In the genomic region with DNA sequence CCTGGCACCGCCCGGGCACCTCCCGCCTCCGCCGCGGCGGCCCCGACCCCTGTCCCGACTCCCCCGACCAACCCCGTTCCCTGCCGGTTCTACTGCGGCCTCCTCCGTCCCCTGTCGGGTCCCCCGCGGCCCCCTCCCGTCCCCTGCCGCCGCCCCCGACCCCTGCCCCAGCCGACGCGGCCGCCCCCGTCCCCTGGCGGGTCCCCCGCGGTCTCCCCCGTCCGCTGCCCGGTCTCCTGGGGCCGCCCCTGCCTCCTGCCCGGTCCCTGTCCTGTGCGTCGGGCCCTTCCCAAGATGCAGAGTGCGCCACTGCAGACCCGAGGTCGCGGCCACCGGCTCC, we compare ENCODE assay signal across 8 cellular contexts. TPM values are rescaled to one million over a fixed set of nuclear protein-coding genes. Genes with fewer than 3 reads are reported as not detected.
DNase-seq lines count a peak whose midpoint lies in the region; ATAC-seq and TF ChIP-seq lines count a peak whose summit lies in the region.
"Not testable (repeated sequence)": the region's sequence is repeated elsewhere in the genome, so short reads cannot be mapped to it uniquely, and the experiment has no call there.

No MANE protein-coding gene starts in this region.

- CTCF ChIA-PET in CD8-positive, alpha-beta memory T cell (lab: Charles Lee): interaction anchor here (0.9 to 1.5 kb wide), 3 partner anchors 22 to 154 kb away, joined by 3 to 5 read pairs (median 4); no protein-coding TSS in a partner anchor

- peaks cover 4 to 43% (median 5%) of the 10 kb centered on the region in 3 donors for H3K36me3 Mint-ChIP-seq in CD8-positive, alpha-beta memory T cell
- peaks cover 16% of the 10 kb centered on the region for H3K36me3 Mint-ChIP-seq in osteocyte (ENCODE audit: unreplicated experiment)

- peak overlapping the region; percentile 78 for H3K27ac ChIP-seq in CD8-positive, alpha-beta memory T cell (ENCODE audit: low read depth, low read length)
- H3K27ac ChIP-seq in SK-N-MC: not testable (repeated sequence)
- H3K27ac ChIP-seq in adipose tissue (ENCODE audit: low read depth, low read length) (peak overlapping the region; percentile 92), layer of hippocampus (ENCODE audit: low read depth, low read length) (peak overlapping the region; percentile 65), thyroid gland (peak overlapping the region in 2 of 3 donors; percentile 83 to 84)

- H3K4me1 ChIP-seq in CD8-positive, alpha-beta memory T cell (ENCODE audit: insufficient read depth, low read length); thyroid gland: not testable (repeated sequence)

- peak in 1 of 5 donors; percentile 27 for DNase-seq in CD8-positive, alpha-beta memory T cell
- not testable (repeated sequence) for DNase-seq in SK-N-MC (ENCODE audit: low read depth, low spot score); epithelial cell of esophagus (ENCODE audit: low read depth); osteocyte (ENCODE audit: extremely low spot score, unreplicated experiment); thyroid gland

- peak overlapping the region; percentile 61 for H3K4me3 ChIP-seq in CD8-positive, alpha-beta memory T cell (ENCODE audit: low read length)
- H3K4me3 ChIP-seq in SK-N-MC (peak overlapping the region; percentile 88), epithelial cell of esophagus (ENCODE audit: low read length) (peak overlapping the region; percentile 65), thyroid gland (replicated peaks in 1 of 3) (peak overlapping the region; percentile 51 to 94 (median 89))

- peak overlapping the region; percentile 89 for H3K9ac ChIP-seq in SK-N-MC (ENCODE audit: insufficient read length)

- intact Hi-C loops in thyroid gland (cut with DNase I): not testable (repeated sequence)

- WGBS in adipose tissue, 3 donors: 0 to 3% (median 1%) methylated on average over 16 to 41 of the region's 41 CpGs
- 4% methylated on average over 5 of the region's 41 CpGs; no CpG with 5 or more reads in 1 of the 2 donors for WGBS in thyroid gland, 2 donors

- POLR2A ChIA-PET in CD8-positive, alpha-beta memory T cell (lab: Charles Lee): interaction anchor here (1.5 kb wide), 2 partner anchors 13 to 53 kb away, joined by 6 to 28 read pairs; a partner anchor contains a TSS

- H3K27me3 Mint-ChIP-seq in CD8-positive, alpha-beta memory T cell; osteocyte (ENCODE audit: unreplicated experiment): not testable (repeated sequence)

- TF ChIP-seq CTCF in epithelial cell of esophagus (IDR thresholded peaks at IDR 0.05; ENCODE audit: insufficient read depth, low read depth, low read length, missing control alignments); osteocyte (IDR thresholded peaks at IDR 0.05); thyroid gland (IDR thresholded peaks at IDR 0.05): not testable (repeated sequence)

- not testable (repeated sequence) for H3K36me3 ChIP-seq in CD8-positive, alpha-beta memory T cell (ENCODE audit: insufficient read depth, low read length); thyroid gland
- peaks cover 26% of the 10 kb centered on the region for H3K36me3 ChIP-seq in SK-N-MC (ENCODE audit: insufficient read depth, low read length)

- H3K4me3 Mint-ChIP-seq in CD8-positive, alpha-beta memory T cell: peak overlapping the region; percentile 84 to 97 (median 96)
- H3K4me3 Mint-ChIP-seq in osteocyte (ENCODE audit: unreplicated experiment): peak overlapping the region; percentile 92

- H3K4me1 Mint-ChIP-seq in CD8-positive, alpha-beta memory T cell: peaks cover 23 to 46% (median 40%) of the 10 kb centered on the region in 3 donors
- H3K4me1 Mint-ChIP-seq in osteocyte (ENCODE audit: unreplicated experiment): peaks cover 44% of the 10 kb centered on the region

- not testable (repeated sequence) for TF ChIP-seq POLR2A in thyroid gland (IDR thresholded peaks at IDR 0.05)

- H3K9me3 Mint-ChIP-seq in CD8-positive, alpha-beta memory T cell; osteocyte (ENCODE audit: unreplicated experiment): not testable (repeated sequence)

- H3K27ac Mint-ChIP-seq in CD8-positive, alpha-beta memory T cell: peak overlapping the region in 4 of 8 donors; percentile 87 to 93 (median 90)
- peak overlapping the region; percentile 91 for H3K27ac Mint-ChIP-seq in osteocyte (ENCODE audit: unreplicated experiment)

- H3K27me3 ChIP-seq in CD8-positive, alpha-beta memory T cell (ENCODE audit: insufficient read depth, low read length, poor library complexity, severe bottlenecking); layer of hippocampus (ENCODE audit: control insufficient read depth, insufficient read depth, low read length); thyroid gland: not testable (repeated sequence)

- peak; percentile 8 for ATAC-seq in HG03025 (IDR thresholded peaks at IDR 0.05; ENCODE audit: low FRiP score, unreplicated experiment)

- not testable (repeated sequence) for H3K9me3 ChIP-seq in CD8-positive, alpha-beta memory T cell (ENCODE audit: low read length); SK-N-MC (ENCODE audit: low read depth, low read length); thyroid gland

RNA-seq across cellular contexts. Expression of a gene that starts 0.4 kb away (rescaled TPM):
- 100 to 1,000 TPM in 1 of 2 experiments, 10 to 100 TPM in 1; 100.0 to 105 TPM for total RNA-seq in CD8-positive, alpha-beta memory T cell
- 194 TPM for polyA plus RNA-seq in CD8-positive, alpha-beta memory T cell
- 100 to 1,000 TPM in 1 of 3 donors, 10 to 100 TPM in 2; 71.2 to 104 (median 95.4) TPM for polyA plus RNA-seq in adipose tissue
- 94.7 and 106 TPM in 2 replicates for total RNA-seq in osteocyte
- total RNA-seq in thyroid gland: 100 to 1,000 TPM; 111 to 134 (median 124) TPM

RNA-seq across cellular contexts. Expression of a gene that starts 49.7 kb away (rescaled TPM):
- total RNA-seq in CD8-positive, alpha-beta memory T cell: 10 to 100 TPM; 31.7 to 38.2 TPM
- not detected for polyA plus RNA-seq in CD8-positive, alpha-beta memory T cell
- polyA plus RNA-seq in adipose tissue: 1 to 10 TPM in 1 of 3 donors, under 1 TPM in 2; 0.11 to 1.5 (median 0.28) TPM
- total RNA-seq in osteocyte: 54.9 and 55.8 TPM in 2 replicates
- 1 to 10 TPM in 3 of 4 donors, under 1 TPM in 1; 0.88 to 2.1 (median 1.3) TPM for total RNA-seq in thyroid gland

RNA-seq across cellular contexts. Expression of a gene that starts 53.7 kb away (rescaled TPM):
- total RNA-seq in CD8-positive, alpha-beta memory T cell: 100 to 1,000 TPM; 168 to 171 TPM
- 237 TPM for polyA plus RNA-seq in CD8-positive, alpha-beta memory T cell
- polyA plus RNA-seq in adipose tissue: 100 to 1,000 TPM in 2 of 3 donors, 10 to 100 TPM in 1; 64.9 to 146 (median 108) TPM
- total RNA-seq in osteocyte: 130 and 136 TPM in 2 replicates
- 100 to 1,000 TPM in 1 of 4 donors, 10 to 100 TPM in 3; 86.9 to 102 (median 92.2) TPM for total RNA-seq in thyroid gland

RNA-seq across cellular contexts. Expression of a gene that starts 53.8 kb away (rescaled TPM):
- 1 to 10 TPM; 7.2 to 8.3 TPM for total RNA-seq in CD8-positive, alpha-beta memory T cell
- 5.3 TPM for polyA plus RNA-seq in CD8-positive, alpha-beta memory T cell
- 1 to 10 TPM; 1.7 to 4.3 (median 2.4) TPM for polyA plus RNA-seq in adipose tissue
- total RNA-seq in osteocyte (9.9 and 11.1 TPM in 2 replicates), thyroid gland (1 to 10 TPM; 4.4 to 5.2 (median 4.8) TPM)

Comparison
In these comparisons a context has a peak if more than half of its experiments do, and no peak if none do; other contexts are left out.
1. RNA of a gene that starts 49.7 kb away (total RNA-seq): 54.9 to 55.8 TPM in osteocyte and 31.7 to 38.2 TPM in CD8-positive, alpha-beta memory T cell; 0.88 to 2.1 TPM in thyroid gland; every median in the first group is over 10 times any median in the second.
2. Peak in every context shown above with its lines, with median percentiles within 50 percentile points of each other: H3K4me3 ChIP-seq.